In genomic region chr17:75632863-75633483, GRCh38 we compare ENCODE assay signal across 8 cellular contexts. TPM values are rescaled to one million over a fixed set of nuclear protein-coding genes. Genes with fewer than 3 reads are reported as not detected.
DNase-seq lines count a peak whose midpoint lies in the region; ATAC-seq and TF ChIP-seq lines count a peak whose summit lies in the region.

SMIM5 (plus strand) TSS chr17:75633434; CDS start chr17:75640202, 6,768 bp downstream.

- no peak within 1 kb of the TSS for H3K27ac Mint-ChIP-seq in activated naive CD8-positive, alpha-beta T cell treated with anti-CD3 and anti-CD28 coated beads, Interleukin-2, amount 50 U/mL, for 24 hours

- H3K4me1 Mint-ChIP-seq in activated naive CD8-positive, alpha-beta T cell treated with anti-CD3 and anti-CD28 coated beads, Interleukin-2, amount 50 U/mL, for 24 hours = peaks cover 3% of the 10 kb centered on the region

- TF ChIP-seq CTCF in GM10266 (IDR thresholded peaks at IDR 0.05; ENCODE audit: control insufficient read depth, insufficient read depth, low read depth, missing control alignments) (peak; percentile 94), KMS-11 (conservative IDR thresholded peaks at IDR 0.05; ENCODE audit: low read depth, low read length) (peak; percentile 95), ovary (IDR thresholded peaks at IDR 0.05) (peak; percentile 84 to 98 (median 85))

- no peaks in the 10 kb centered on the region for H3K36me3 Mint-ChIP-seq in activated naive CD8-positive, alpha-beta T cell treated with anti-CD3 and anti-CD28 coated beads, Interleukin-2, amount 50 U/mL, for 24 hours (ENCODE audit: low read depth)

- 0 out of 2 replicates have a peak within 1 kb of the TSS, but pooled peaks have one; percentile 22 for H3K9ac ChIP-seq in KMS-11

- WGBS in ovary, 3 donors = 5 to 9% (median 6%) methylated on average over 19 of the region's 19 CpGs

- no peaks in the 10 kb centered on the region for H3K27me3 ChIP-seq in KMS-11 (ENCODE audit: insufficient read depth, low read depth)
- no peaks in the 10 kb centered on the region for H3K27me3 ChIP-seq in ovary

- peak within 1 kb of the TSS; percentile 44; the same call in 1 of the 2 replicates for H3K4me2 ChIP-seq in KMS-11

- peak; percentile 70 for ATAC-seq in activated naive CD8-positive, alpha-beta T cell treated with anti-CD3 and anti-CD28 coated beads, Interleukin-2, amount 50 U/mL, for 24 hours
- peak; percentile 78 for ATAC-seq in Right ventricle myocardium inferior
- ATAC-seq in HG02981 (IDR thresholded peaks at IDR 0.05; ENCODE audit: unreplicated experiment) = no peak

- H3K27ac ChIP-seq in KMS-11 = no peak within 1 kb of the TSS
- peak within 1 kb of the TSS; percentile 49 to 80 for H3K27ac ChIP-seq in ovary
- peak within 1 kb of the TSS; percentile 98 for H3K27ac ChIP-seq in temporal lobe (ENCODE audit: low read depth, low read length)

- no peaks in the 10 kb centered on the region for H3K79me2 ChIP-seq in KMS-11 (ENCODE audit: insufficient read depth, low read depth)

- H3K36me3 ChIP-seq in KMS-11 (ENCODE audit: insufficient read depth) = no peaks in the 10 kb centered on the region
- no peaks in the 10 kb centered on the region for H3K36me3 ChIP-seq in ovary

- H3K4me3 Mint-ChIP-seq in activated naive CD8-positive, alpha-beta T cell treated with anti-CD3 and anti-CD28 coated beads, Interleukin-2, amount 50 U/mL, for 24 hours = no peak within 1 kb of the TSS

- no peaks in the 10 kb centered on the region for H3K9me3 Mint-ChIP-seq in activated naive CD8-positive, alpha-beta T cell treated with anti-CD3 and anti-CD28 coated beads, Interleukin-2, amount 50 U/mL, for 24 hours

- no peak within 1 kb of the TSS for H3K4me3 ChIP-seq in KMS-11 (IDR thresholded peaks at IDR 0.05; ENCODE audit: insufficient read depth, low read depth, low read length)
- peak within 1 kb of the TSS; percentile 1 for H3K4me3 ChIP-seq in ovary

- intact Hi-C loops in Right ventricle myocardium inferior (cut with DNase I) (loop anchor here (1.0 kb wide), 1 partner anchor 116 kb away; no protein-coding TSS in a partner anchor), ovary (cut with DNase I) (loop anchor here in 3 of 4 donors (2.0 to 5.0 kb wide), 2 partner anchors 42 to 114 kb away; no protein-coding TSS in a partner anchor)

- H4K20me1 ChIP-seq in KMS-11 (ENCODE audit: insufficient read depth) = no peaks in the 10 kb centered on the region

- DNase-seq in GM10266 (ENCODE audit: extremely low spot score) = peak; percentile 93
- DNase-seq in SW 1271 (lab: John Stamatoyannopoulos, UW) = peak; percentile 29 to 60
- DNase-seq in activated naive CD8-positive, alpha-beta T cell treated with anti-CD3 and anti-CD28 coated beads, Interleukin-2, amount 50 U/mL, for 24 hours = peak; percentile 90
- DNase-seq in Right ventricle myocardium inferior (ENCODE audit: missing footprints) = peak; percentile 93
- DNase-seq in ovary = peak; percentile 90 to 92 (median 91)

- no peaks in the 10 kb centered on the region for H3K9me3 ChIP-seq in ovary

- no peaks in the 10 kb centered on the region for H3K27me3 Mint-ChIP-seq in activated naive CD8-positive, alpha-beta T cell treated with anti-CD3 and anti-CD28 coated beads, Interleukin-2, amount 50 U/mL, for 24 hours

- TF ChIP-seq EP300 in ovary (IDR thresholded peaks at IDR 0.05) = no peak

- peaks cover 14% of the 10 kb centered on the region for H3K4me1 ChIP-seq in KMS-11 (ENCODE audit: low read depth, poor library complexity, severe bottlenecking)
- peaks cover 12% of the 10 kb centered on the region for H3K4me1 ChIP-seq in ovary (ENCODE audit: insufficient read depth)

- H2AFZ ChIP-seq in KMS-11 (ENCODE audit: low read depth) = no peak within 1 kb of the TSS

- no peak for TF ChIP-seq POLR2A in ovary (IDR thresholded peaks at IDR 0.05)

RNA-seq across cellular contexts. Expression of gene SMIM5, which starts in this region (rescaled TPM):
- total RNA-seq in Right ventricle myocardium inferior (11.4 TPM), ovary (1 to 10 TPM in 5 of 7 donors, under 1 TPM in 2; 0.51 to 7.9 (median 1.7) TPM), temporal lobe (0.49 TPM)
- polyA plus RNA-seq in ovary = under 1 TPM; 0.52 to 0.64 TPM
